34 cellular contexts compared by ENCODE assay signal in the genomic region with DNA sequence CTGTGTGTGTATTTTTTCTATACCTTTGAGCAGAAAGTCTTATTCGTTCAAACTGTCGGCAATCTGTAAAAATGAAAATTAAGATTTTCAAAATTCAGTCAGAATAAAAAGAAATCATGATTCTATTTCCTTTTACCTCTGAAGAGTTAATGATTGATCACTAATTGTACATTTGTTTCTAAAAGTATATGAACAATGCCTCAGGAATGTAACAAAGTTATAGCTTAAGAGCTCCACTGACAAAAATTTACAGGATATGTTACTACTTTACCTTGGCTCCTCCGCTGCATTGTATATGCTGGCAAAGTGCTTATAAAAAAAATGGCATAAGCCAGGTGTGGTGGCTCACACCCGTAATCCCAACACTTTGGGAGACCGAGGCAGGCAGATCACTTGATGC.
"Had no signal": no experiment of that assay in that cellular context is flagged by ENCODE, and none has a peak within 500 bp of the region (broad histone marks: within the 10 kb centered on the region; RNA-seq: fewer than 3 reads in every experiment).

No MANE protein-coding gene starts in this region.

- H3K4me3 ChIP-seq: ascending aorta, cardiac muscle cell, PC-9, SJCRH30, SK-N-MC had no signal

- H3K27ac ChIP-seq: ascending aorta, cardiac muscle cell, PC-9, SJCRH30, SK-N-MC, WERI-Rb-1 had no signal

- H3K4me1 Mint-ChIP-seq: activated CD4-positive, alpha-beta memory T cell treated with anti-CD3 and anti-CD28 coated beads, Interleukin-2, amount 10 ng/mL, durations not matched to agents 7 days and 5 days; activated CD8-positive, alpha-beta memory T cell treated with anti-CD3 and anti-CD28 coated beads, Interleukin-2, amount 10 ng/mL, durations not matched to agents 7 days and 5 days; activated naive CD8-positive, alpha-beta T cell treated with anti-CD3 and anti-CD28 coated beads for 36 hours had no signal

- H3K4me3 Mint-ChIP-seq: activated CD4-positive, alpha-beta memory T cell treated with anti-CD3 and anti-CD28 coated beads, Interleukin-2, amount 10 ng/mL, durations not matched to agents 7 days and 5 days; activated CD8-positive, alpha-beta memory T cell treated with anti-CD3 and anti-CD28 coated beads, Interleukin-2, amount 10 ng/mL, durations not matched to agents 7 days and 5 days; activated naive CD8-positive, alpha-beta T cell treated with anti-CD3 and anti-CD28 coated beads for 36 hours had no signal

- H3K4me1 ChIP-seq: ascending aorta, SJCRH30 had no signal

- DNase-seq: activated CD4-positive, alpha-beta memory T cell treated with anti-CD3 and anti-CD28 coated beads, Interleukin-2, amount 10 ng/mL, durations not matched to agents 7 days and 5 days; activated CD4-positive, alpha-beta T cell treated with anti-CD3 and anti-CD28 coated beads for 1 hour; activated CD4-positive, alpha-beta T cell treated with anti-CD3 and anti-CD28 coated beads for 48 hours; activated CD4-positive, CD25-positive, alpha-beta regulatory T cell; activated CD8-positive, alpha-beta memory T cell treated with anti-CD3 and anti-CD28 coated beads for 24 hours; activated CD8-positive, alpha-beta memory T cell treated with anti-CD3 and anti-CD28 coated beads, Interleukin-2, amount 10 ng/mL, durations not matched to agents 7 days and 5 days; activated CD8-positive, alpha-beta memory T cell treated with anti-CD3 and anti-CD28 coated beads, Interleukin-2, amount 50 U/mL, for 48 hours; activated effector memory CD4-positive, alpha-beta T cell treated with Interleukin-2 at 50 U/mL for 16 hours; activated naive CD4-positive, alpha-beta T cell; activated naive CD4-positive, alpha-beta T cell treated with anti-CD3 and anti-CD28 coated beads, Interleukin-2, amount 50 U/mL, for 16 hours; activated naive CD8-positive, alpha-beta T cell treated with anti-CD3 and anti-CD28 coated beads for 36 hours; activated T-cell treated with anti-CD3 and anti-CD28 coated beads, Interleukin-2, amount 50 U/mL, for 48 hours; amniotic stem cell; Karpas-422; KBM-7; NCI-H1092; NCI-H1417; NCI-H146; NCI-H187; NCI-H2029 treated with DMSO at 0.1 percent for 48 hours; NCI-H2107; NCI-H2171; NCI-H510A; NCI-H526; NCI-H748 treated with DMSO at 0.1 percent for 48 hours; NK-92 treated with Interleukin-12 subunit alpha and Interleukin-12 subunit beta, amount 100 ng/mL, for 24 hours; PC-9; SHP77; SJCRH30; T1000; WERI-Rb-1 had no signal

- H3K9me3 ChIP-seq: ascending aorta, SJCRH30 had no signal

- H3K27ac Mint-ChIP-seq: activated CD4-positive, alpha-beta memory T cell treated with anti-CD3 and anti-CD28 coated beads, Interleukin-2, amount 10 ng/mL, durations not matched to agents 7 days and 5 days; activated CD8-positive, alpha-beta memory T cell treated with anti-CD3 and anti-CD28 coated beads, Interleukin-2, amount 10 ng/mL, durations not matched to agents 7 days and 5 days; activated naive CD8-positive, alpha-beta T cell treated with anti-CD3 and anti-CD28 coated beads for 36 hours had no signal

- H3K9me3 Mint-ChIP-seq: activated CD4-positive, alpha-beta memory T cell treated with anti-CD3 and anti-CD28 coated beads, Interleukin-2, amount 10 ng/mL, durations not matched to agents 7 days and 5 days; activated naive CD8-positive, alpha-beta T cell treated with anti-CD3 and anti-CD28 coated beads for 36 hours had no signal

- H3K36me3 ChIP-seq: cardiac muscle cell, SJCRH30, WERI-Rb-1 had no signal

- H3K27me3 Mint-ChIP-seq: activated CD4-positive, alpha-beta memory T cell treated with anti-CD3 and anti-CD28 coated beads, Interleukin-2, amount 10 ng/mL, durations not matched to agents 7 days and 5 days; activated CD8-positive, alpha-beta memory T cell treated with anti-CD3 and anti-CD28 coated beads, Interleukin-2, amount 10 ng/mL, durations not matched to agents 7 days and 5 days; activated naive CD8-positive, alpha-beta T cell treated with anti-CD3 and anti-CD28 coated beads for 36 hours had no signal

- ATAC-seq: activated CD8-positive, alpha-beta memory T cell treated with anti-CD3 and anti-CD28 coated beads, Interleukin-2, amount 10 ng/mL, durations not matched to agents 7 days and 5 days had no signal
